Comparison of ENCODE assay signal across 24 cellular contexts in the genomic region with DNA sequence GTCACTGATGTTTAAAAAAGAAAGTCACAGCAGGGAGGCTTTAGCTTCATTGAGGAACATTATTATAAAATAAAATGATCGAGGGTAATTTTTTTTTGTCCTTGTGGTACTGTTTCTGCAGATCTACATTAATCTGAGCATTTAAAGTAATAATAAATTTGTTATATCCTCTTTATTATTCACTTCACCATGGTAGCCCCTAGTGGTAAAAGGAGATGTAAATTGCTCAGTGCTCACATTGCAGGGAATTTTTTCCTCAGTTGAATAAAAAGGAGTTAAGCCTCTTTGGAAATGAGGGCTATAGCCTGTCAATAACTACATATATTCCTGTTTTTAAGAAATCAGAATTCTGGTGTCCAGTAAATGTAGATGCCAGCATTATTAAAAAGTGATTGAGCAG.
A peak's percentile ranks its signal among the peaks of the same experiment; 100 is the strongest.
DNase-seq lines count a peak whose midpoint lies in the region; ATAC-seq and TF ChIP-seq lines count a peak whose summit lies in the region.
"Had no signal": no experiment of that assay in that cellular context is flagged by ENCODE, and none has a peak within 500 bp of the region (broad histone marks: within the 10 kb centered on the region; RNA-seq: fewer than 3 reads in every experiment).

No MANE protein-coding gene starts in this region.

- in situ Hi-C loops in astrocyte of the cerebellum (cut with HindIII; ENCODE audit: low sequenced_read_pairs): no loop called here

- DNase-seq in DMS53 (lab: John Stamatoyannopoulos, UW) (peak; percentile 3), DMS53 treated with DMSO at 0.1 percent for 48 hours (lab: John Stamatoyannopoulos, UW; ENCODE audit: unreplicated experiment) (no peak), astrocyte of the cerebellum (ENCODE audit: low read depth) (no peak), fibroblast of the aortic adventitia (ENCODE audit: low read depth) (peak; percentile 25), stromal cell of bone marrow (ENCODE audit: low read depth) (peak; percentile 2), putamen (ENCODE audit: low spot score) (no peak)
- DNase-seq: 8988T; activated CD4-positive, alpha-beta T cell treated with anti-CD3 and anti-CD28 coated beads for 36 hours; hypothalamus; islet precursor cell; lower lobe of right lung; NCI-H1417; NCI-H524; retina; Right ventricle myocardium superior; stimulated activated CD4-positive, alpha-beta T cell treated with anti-CD3 and anti-CD28 coated beads, Interleukin-4, amount 100 ng/mL, for 4 hours; stomach; T-helper 1 cell; upper lobe of right lung had no signal

- H3K4me3 ChIP-seq in astrocyte of the cerebellum (ENCODE audit: low read depth, low read length) (no peak overlapping the region), fibroblast of the aortic adventitia (ENCODE audit: low read depth, low read length) (no peak overlapping the region)
- H3K4me3 ChIP-seq: BLaER1, HAP-1, lower lobe of right lung, stomach, upper lobe of right lung had no signal

- TF ChIP-seq CTCF in astrocyte of the cerebellum (IDR thresholded peaks at IDR 0.05; ENCODE audit: low read depth, low read length, missing control alignments): peak; percentile 13
- TF ChIP-seq CTCF in fibroblast of the aortic adventitia (IDR thresholded peaks at IDR 0.05; ENCODE audit: insufficient read depth, low read length): peak; percentile 39

- ATAC-seq in GM19328 (IDR thresholded peaks at IDR 0.05; ENCODE audit: unreplicated experiment) (no peak), GM18858 (IDR thresholded peaks at IDR 0.05; ENCODE audit: unreplicated experiment) (no peak)
- ATAC-seq: activated CD4-positive, alpha-beta T cell treated with anti-CD3 and anti-CD28 coated beads for 36 hours; activated naive CD4-positive, alpha-beta T cell treated with anti-CD3 and anti-CD28 coated beads, Interleukin-2, amount 50 U/mL, for 72 hours; lower lobe of right lung; upper lobe of right lung had no signal

Comparison
In these comparisons a context has a peak if more than half of its experiments do, and no peak if none do; other contexts are left out.
1. DNase-seq: peak in DMS53 (single experiment), fibroblast of the aortic adventitia (single experiment) and stromal cell of bone marrow (single experiment); none in DMS53 treated with DMSO at 0.1 percent for 48 hours (single experiment), astrocyte of the cerebellum (single experiment) and putamen (single experiment).